Comparison of ENCODE assay signal across 2 cellular contexts in genomic region chr3:114333180-114333922, GRCh38.
TF ChIP-seq lines count a peak whose summit lies in the region.

No MANE protein-coding gene starts in this region.

TF ChIP-seq in WTC11, 78 proteins besides CTCF, POLR2A, EP300 and RAD21:
- TF ChIP-seq, protein P1, sequence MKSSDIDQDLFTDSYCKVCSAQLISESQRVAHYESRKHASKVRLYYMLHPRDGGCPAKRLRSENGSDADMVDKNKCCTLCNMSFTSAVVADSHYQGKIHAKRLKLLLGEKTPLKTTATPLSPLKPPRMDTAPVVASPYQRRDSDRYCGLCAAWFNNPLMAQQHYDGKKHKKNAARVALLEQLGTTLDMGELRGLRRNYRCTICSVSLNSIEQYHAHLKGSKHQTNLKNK (CRISPR knock-in tag; IDR thresholded peaks at IDR 0.05): no peak
- TF ChIP-seq ZNF416 (CRISPR knock-in tag; IDR thresholded peaks at IDR 0.05) (no peak), ZSCAN18 (CRISPR knock-in tag; IDR thresholded peaks at IDR 0.05) (no peak), JAZF1 (CRISPR knock-in tag; IDR thresholded peaks at IDR 0.05) (no peak), CREM (CRISPR knock-in tag; IDR thresholded peaks at IDR 0.05) (no peak), SMAD3 (CRISPR knock-in tag; IDR thresholded peaks at IDR 0.05; ENCODE audit: borderline replicate concordance) (no peak), HMGA2 (CRISPR knock-in tag; IDR thresholded peaks at IDR 0.05) (no peak), OVOL2 (CRISPR knock-in tag; IDR thresholded peaks at IDR 0.05; ENCODE audit: borderline replicate concordance) (no peak), ZNF425 (CRISPR knock-in tag; conservative IDR thresholded peaks at IDR 0.05) (no peak), MYBL2 (CRISPR knock-in tag; IDR thresholded peaks at IDR 0.05) (no peak)
- TF ChIP-seq, protein P2, sequence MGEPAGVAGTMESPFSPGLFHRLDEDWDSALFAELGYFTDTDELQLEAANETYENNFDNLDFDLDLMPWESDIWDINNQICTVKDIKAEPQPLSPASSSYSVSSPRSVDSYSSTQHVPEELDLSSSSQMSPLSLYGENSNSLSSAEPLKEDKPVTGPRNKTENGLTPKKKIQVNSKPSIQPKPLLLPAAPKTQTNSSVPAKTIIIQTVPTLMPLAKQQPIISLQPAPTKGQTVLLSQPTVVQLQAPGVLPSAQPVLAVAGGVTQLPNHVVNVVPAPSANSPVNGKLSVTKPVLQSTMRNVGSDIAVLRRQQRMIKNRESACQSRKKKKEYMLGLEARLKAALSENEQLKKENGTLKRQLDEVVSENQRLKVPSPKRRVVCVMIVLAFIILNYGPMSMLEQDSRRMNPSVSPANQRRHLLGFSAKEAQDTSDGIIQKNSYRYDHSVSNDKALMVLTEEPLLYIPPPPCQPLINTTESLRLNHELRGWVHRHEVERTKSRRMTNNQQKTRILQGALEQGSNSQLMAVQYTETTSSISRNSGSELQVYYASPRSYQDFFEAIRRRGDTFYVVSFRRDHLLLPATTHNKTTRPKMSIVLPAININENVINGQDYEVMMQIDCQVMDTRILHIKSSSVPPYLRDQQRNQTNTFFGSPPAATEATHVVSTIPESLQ (CRISPR knock-in tag; IDR thresholded peaks at IDR 0.05): no peak
- TF ChIP-seq, protein P3, sequence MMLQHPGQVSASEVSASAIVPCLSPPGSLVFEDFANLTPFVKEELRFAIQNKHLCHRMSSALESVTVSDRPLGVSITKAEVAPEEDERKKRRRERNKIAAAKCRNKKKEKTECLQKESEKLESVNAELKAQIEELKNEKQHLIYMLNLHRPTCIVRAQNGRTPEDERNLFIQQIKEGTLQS (CRISPR knock-in tag; conservative IDR thresholded peaks at IDR 0.05): no peak

TF ChIP-seq in H1, 55 proteins besides CTCF, POLR2A, EP300 and RAD21:
- TF ChIP-seq TEAD4 (IDR thresholded peaks at IDR 0.05; ENCODE audit: low read depth, low read length) (no peak), ASH2L (IDR thresholded peaks at IDR 0.05; ENCODE audit: low read length) (no peak), TAF1 (IDR thresholded peaks at IDR 0.05; ENCODE audit: low read depth, low read length) (no peak), JUND (IDR thresholded peaks at IDR 0.05; ENCODE audit: low read length) (no peak), SAP30 (IDR thresholded peaks at IDR 0.05; ENCODE audit: insufficient read depth, insufficient replicate concordance, low read length) (no peak), EGR1 (IDR thresholded peaks at IDR 0.05; ENCODE audit: borderline replicate concordance, low read depth, low read length) (no peak), SP4 (IDR thresholded peaks at IDR 0.05; ENCODE audit: low read length) (no peak), TCF12 (IDR thresholded peaks at IDR 0.05; ENCODE audit: low read depth, low read length) (no peak), CREB1 (IDR thresholded peaks at IDR 0.05) (no peak), NRF1 (IDR thresholded peaks at IDR 0.05; ENCODE audit: low read depth, low read length) (no peak)
- TF ChIP-seq, protein P4, sequence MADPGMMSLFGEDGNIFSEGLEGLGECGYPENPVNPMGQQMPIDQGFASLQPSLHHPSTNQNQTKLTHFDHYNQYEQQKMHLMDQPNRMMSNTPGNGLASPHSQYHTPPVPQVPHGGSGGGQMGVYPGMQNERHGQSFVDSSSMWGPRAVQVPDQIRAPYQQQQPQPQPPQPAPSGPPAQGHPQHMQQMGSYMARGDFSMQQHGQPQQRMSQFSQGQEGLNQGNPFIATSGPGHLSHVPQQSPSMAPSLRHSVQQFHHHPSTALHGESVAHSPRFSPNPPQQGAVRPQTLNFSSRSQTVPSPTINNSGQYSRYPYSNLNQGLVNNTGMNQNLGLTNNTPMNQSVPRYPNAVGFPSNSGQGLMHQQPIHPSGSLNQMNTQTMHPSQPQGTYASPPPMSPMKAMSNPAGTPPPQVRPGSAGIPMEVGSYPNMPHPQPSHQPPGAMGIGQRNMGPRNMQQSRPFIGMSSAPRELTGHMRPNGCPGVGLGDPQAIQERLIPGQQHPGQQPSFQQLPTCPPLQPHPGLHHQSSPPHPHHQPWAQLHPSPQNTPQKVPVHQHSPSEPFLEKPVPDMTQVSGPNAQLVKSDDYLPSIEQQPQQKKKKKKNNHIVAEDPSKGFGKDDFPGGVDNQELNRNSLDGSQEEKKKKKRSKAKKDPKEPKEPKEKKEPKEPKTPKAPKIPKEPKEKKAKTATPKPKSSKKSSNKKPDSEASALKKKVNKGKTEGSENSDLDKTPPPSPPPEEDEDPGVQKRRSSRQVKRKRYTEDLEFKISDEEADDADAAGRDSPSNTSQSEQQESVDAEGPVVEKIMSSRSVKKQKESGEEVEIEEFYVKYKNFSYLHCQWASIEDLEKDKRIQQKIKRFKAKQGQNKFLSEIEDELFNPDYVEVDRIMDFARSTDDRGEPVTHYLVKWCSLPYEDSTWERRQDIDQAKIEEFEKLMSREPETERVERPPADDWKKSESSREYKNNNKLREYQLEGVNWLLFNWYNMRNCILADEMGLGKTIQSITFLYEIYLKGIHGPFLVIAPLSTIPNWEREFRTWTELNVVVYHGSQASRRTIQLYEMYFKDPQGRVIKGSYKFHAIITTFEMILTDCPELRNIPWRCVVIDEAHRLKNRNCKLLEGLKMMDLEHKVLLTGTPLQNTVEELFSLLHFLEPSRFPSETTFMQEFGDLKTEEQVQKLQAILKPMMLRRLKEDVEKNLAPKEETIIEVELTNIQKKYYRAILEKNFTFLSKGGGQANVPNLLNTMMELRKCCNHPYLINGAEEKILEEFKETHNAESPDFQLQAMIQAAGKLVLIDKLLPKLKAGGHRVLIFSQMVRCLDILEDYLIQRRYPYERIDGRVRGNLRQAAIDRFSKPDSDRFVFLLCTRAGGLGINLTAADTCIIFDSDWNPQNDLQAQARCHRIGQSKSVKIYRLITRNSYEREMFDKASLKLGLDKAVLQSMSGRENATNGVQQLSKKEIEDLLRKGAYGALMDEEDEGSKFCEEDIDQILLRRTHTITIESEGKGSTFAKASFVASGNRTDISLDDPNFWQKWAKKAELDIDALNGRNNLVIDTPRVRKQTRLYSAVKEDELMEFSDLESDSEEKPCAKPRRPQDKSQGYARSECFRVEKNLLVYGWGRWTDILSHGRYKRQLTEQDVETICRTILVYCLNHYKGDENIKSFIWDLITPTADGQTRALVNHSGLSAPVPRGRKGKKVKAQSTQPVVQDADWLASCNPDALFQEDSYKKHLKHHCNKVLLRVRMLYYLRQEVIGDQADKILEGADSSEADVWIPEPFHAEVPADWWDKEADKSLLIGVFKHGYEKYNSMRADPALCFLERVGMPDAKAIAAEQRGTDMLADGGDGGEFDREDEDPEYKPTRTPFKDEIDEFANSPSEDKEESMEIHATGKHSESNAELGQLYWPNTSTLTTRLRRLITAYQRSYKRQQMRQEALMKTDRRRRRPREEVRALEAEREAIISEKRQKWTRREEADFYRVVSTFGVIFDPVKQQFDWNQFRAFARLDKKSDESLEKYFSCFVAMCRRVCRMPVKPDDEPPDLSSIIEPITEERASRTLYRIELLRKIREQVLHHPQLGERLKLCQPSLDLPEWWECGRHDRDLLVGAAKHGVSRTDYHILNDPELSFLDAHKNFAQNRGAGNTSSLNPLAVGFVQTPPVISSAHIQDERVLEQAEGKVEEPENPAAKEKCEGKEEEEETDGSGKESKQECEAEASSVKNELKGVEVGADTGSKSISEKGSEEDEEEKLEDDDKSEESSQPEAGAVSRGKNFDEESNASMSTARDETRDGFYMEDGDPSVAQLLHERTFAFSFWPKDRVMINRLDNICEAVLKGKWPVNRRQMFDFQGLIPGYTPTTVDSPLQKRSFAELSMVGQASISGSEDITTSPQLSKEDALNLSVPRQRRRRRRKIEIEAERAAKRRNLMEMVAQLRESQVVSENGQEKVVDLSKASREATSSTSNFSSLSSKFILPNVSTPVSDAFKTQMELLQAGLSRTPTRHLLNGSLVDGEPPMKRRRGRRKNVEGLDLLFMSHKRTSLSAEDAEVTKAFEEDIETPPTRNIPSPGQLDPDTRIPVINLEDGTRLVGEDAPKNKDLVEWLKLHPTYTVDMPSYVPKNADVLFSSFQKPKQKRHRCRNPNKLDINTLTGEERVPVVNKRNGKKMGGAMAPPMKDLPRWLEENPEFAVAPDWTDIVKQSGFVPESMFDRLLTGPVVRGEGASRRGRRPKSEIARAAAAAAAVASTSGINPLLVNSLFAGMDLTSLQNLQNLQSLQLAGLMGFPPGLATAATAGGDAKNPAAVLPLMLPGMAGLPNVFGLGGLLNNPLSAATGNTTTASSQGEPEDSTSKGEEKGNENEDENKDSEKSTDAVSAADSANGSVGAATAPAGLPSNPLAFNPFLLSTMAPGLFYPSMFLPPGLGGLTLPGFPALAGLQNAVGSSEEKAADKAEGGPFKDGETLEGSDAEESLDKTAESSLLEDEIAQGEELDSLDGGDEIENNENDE (IDR thresholded peaks at IDR 0.05; ENCODE audit: insufficient replicate concordance, low read length): no peak
